Comparison of ENCODE assay signal across 1 cellular context in the genomic region with DNA sequence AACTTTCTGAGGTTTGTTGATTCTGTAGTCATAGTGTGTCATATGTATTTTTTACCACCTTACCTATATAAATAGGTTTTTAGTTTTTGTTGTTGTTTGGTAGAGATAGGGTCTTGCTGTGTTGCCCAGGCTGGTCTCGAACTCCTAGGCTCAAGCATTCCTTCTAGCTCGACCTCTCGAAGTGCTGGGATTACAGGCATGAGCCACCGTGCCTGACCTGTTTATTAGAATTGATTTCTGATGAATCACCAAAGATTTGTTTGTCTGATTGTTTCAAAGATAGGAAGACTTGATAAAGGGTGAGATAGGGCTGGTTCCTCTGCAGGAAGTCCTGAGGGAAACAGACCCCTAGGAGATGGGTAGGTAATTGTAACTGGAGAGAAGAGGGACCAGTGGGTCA.
TF ChIP-seq lines count a peak whose summit lies in the region.

No MANE protein-coding gene starts in this region.

TF ChIP-seq in endothelial cell of umbilical vein, 7 proteins besides CTCF, POLR2A, EP300 and RAD21:
- TF ChIP-seq GATA2 (IDR thresholded peaks at IDR 0.05; ENCODE audit: insufficient read depth, insufficient read length, low read depth, low read length) (peak; percentile 47), JUN (IDR thresholded peaks at IDR 0.05; ENCODE audit: borderline replicate concordance, insufficient read depth, insufficient read length, low read depth) (no peak)
